ENCODE assay signal across 21 cellular contexts in genomic region chr3:136490646-136491405, GRCh38.
DNase-seq lines count a peak whose midpoint lies in the region; ATAC-seq, FAIRE-seq and TF ChIP-seq lines count a peak whose summit lies in the region.
"Had no signal": no experiment of that assay in that cellular context is flagged by ENCODE, and none has a peak within 500 bp of the region (broad histone marks: within the 10 kb centered on the region; RNA-seq: fewer than 3 reads in every experiment).

No MANE protein-coding gene starts in this region.

- peaks cover 69% of the 10 kb centered on the region for H3K36me3 ChIP-seq in OCI-LY7 (ENCODE audit: insufficient read depth, low read length)
- H3K36me3 ChIP-seq in tibial artery = peaks cover 15 to 45% (median 34%) of the 10 kb centered on the region in 3 donors
- peaks cover 44% of the 10 kb centered on the region for H3K36me3 ChIP-seq in suprapubic skin

- H3K9me3 Mint-ChIP-seq in osteocyte (ENCODE audit: unreplicated experiment) = peaks cover 14% of the 10 kb centered on the region

- H3K79me2 ChIP-seq in OCI-LY7 (ENCODE audit: insufficient read depth, low read depth, low read length) = no peaks in the 10 kb centered on the region

- H3K4me2 ChIP-seq in OCI-LY7 (ENCODE audit: low read length) = no peak overlapping the region

- POLR2A ChIA-PET in OCI-LY7 (lab: Charles Lee) = interaction anchor here (0.7 kb wide), 1 partner anchor 1878 kb away, joined by 3 read pairs; no protein-coding TSS in a partner anchor

- H3K27me3 ChIP-seq in tibial artery = no peaks in the 10 kb centered on the region
- no peaks in the 10 kb centered on the region for H3K27me3 ChIP-seq in suprapubic skin
- H3K27me3 ChIP-seq: MG63 had no signal

- H3K9me2 ChIP-seq in OCI-LY7 (ENCODE audit: insufficient read depth, low read length) = no peaks in the 10 kb centered on the region

- H3K27ac ChIP-seq in OCI-LY7 (ENCODE audit: low read depth, low read length, poor library complexity, severe bottlenecking) (no peak overlapping the region), tibial artery (no peak overlapping the region), suprapubic skin (no peak overlapping the region)
- H3K27ac ChIP-seq: C4-2B, GM23248 had no signal

- no peak for ATAC-seq in activated CD4-positive, CD25-positive, alpha-beta regulatory T cell treated with anti-CD3 and anti-CD28 coated beads, Interleukin-2, amount 50 U/mL, for 24 hours
- ATAC-seq: CD8-positive, alpha-beta T cell; GM12878 had no signal

- WGBS in suprapubic skin = 92% methylated on average over 4 of the region's 4 CpGs

- H4K20me1 ChIP-seq in OCI-LY7 (ENCODE audit: insufficient read depth, low read length) = no peaks in the 10 kb centered on the region

- intact Hi-C loops in OCI-LY7 (cut with micrococcal nuclease; ENCODE audit: unreplicated experiment) = no loop called here
- intact Hi-C loops in tibial artery (cut with DNase I; ENCODE audit: low total_unique reads) = no loop called here

- H3K4me3 Mint-ChIP-seq in osteocyte (ENCODE audit: unreplicated experiment) = no peak overlapping the region
- H3K4me3 Mint-ChIP-seq: B cell; CD8-positive, alpha-beta T cell had no signal

- H3K4me1 Mint-ChIP-seq in osteocyte (ENCODE audit: unreplicated experiment) = peaks cover 14% of the 10 kb centered on the region
- H3K4me1 Mint-ChIP-seq: B cell had no signal

- H3K4me3 ChIP-seq in OCI-LY7 (ENCODE audit: low read depth, low read length, poor library complexity, severe bottlenecking) (no peak overlapping the region), tibial artery (no peak overlapping the region), suprapubic skin (no peak overlapping the region)
- H3K4me3 ChIP-seq: GM12878, GM23248, MG63 had no signal

- no peak for TF ChIP-seq EP300 in suprapubic skin (IDR thresholded peaks at IDR 0.05)

- H2AFZ ChIP-seq in OCI-LY7 (ENCODE audit: low read length) = no peak overlapping the region
- H2AFZ ChIP-seq: GM23248 had no signal

- peaks cover 50% of the 10 kb centered on the region for H3K36me3 Mint-ChIP-seq in osteocyte (ENCODE audit: unreplicated experiment)

- H3K4me1 ChIP-seq in OCI-LY7 (ENCODE audit: insufficient read depth, low read length, poor library complexity, severe bottlenecking) = no peaks in the 10 kb centered on the region
- no peaks in the 10 kb centered on the region for H3K4me1 ChIP-seq in tibial artery
- H3K4me1 ChIP-seq in suprapubic skin = no peaks in the 10 kb centered on the region
- H3K4me1 ChIP-seq: Caco-2 had no signal

- no peak for TF ChIP-seq POLR2A in suprapubic skin (IDR thresholded peaks at IDR 0.05)

- H3K27me3 Mint-ChIP-seq in osteocyte (ENCODE audit: unreplicated experiment) = no peaks in the 10 kb centered on the region
- H3K27me3 Mint-ChIP-seq: B cell had no signal

- TF ChIP-seq CTCF in OCI-LY7 (conservative IDR thresholded peaks at IDR 0.05; ENCODE audit: low read length) (no peak), osteocyte (IDR thresholded peaks at IDR 0.05) (no peak), tibial artery (IDR thresholded peaks at IDR 0.05) (no peak), suprapubic skin (IDR thresholded peaks at IDR 0.05) (no peak)

- peak; percentile 24 for FAIRE-seq in colon (lab: Jason Lieb, UNC)
- FAIRE-seq: GM12878 had no signal

- H3K9me3 ChIP-seq in OCI-LY7 (ENCODE audit: low read length) = 0 out of 2 replicates have a peak, but pooled peaks cover 5% of the 10 kb centered on the region
- H3K9me3 ChIP-seq in tibial artery = no peaks in the 10 kb centered on the region
- H3K9me3 ChIP-seq in suprapubic skin = no peaks in the 10 kb centered on the region
- H3K9me3 ChIP-seq: Caco-2 had no signal

- BruUV-seq in OCI-LY7 (replicated peaks; lab: Mats Ljungman, UMichigan) = TSS peak; percentile 9

- DNase-seq in AG08395 (ENCODE audit: low spot score) (peak; percentile 10), OCI-LY7 (ENCODE audit: low spot score) (no peak), osteocyte (ENCODE audit: extremely low spot score, unreplicated experiment) (no peak), iPS-NIHi11 (ENCODE audit: low spot score) (no peak), tibial artery (no peak), suprapubic skin (ENCODE audit: low spot score in 2 of 2) (no peak)
- DNase-seq: Caco-2; CD8-positive, alpha-beta T cell; GDM1; GM23248; H7; KBM-7; MG63; NCI-H2029; NCI-H526 treated with DMSO at 0.1 percent for 48 hours; SHP77 treated with DMSO at 0.1 percent for 48 hours had no signal

- CTCF ChIA-PET in OCI-LY7 (lab: Charles Lee; ENCODE audit: unreplicated experiment) = no interaction called here

- peak overlapping the region; percentile 61 for H3K27ac Mint-ChIP-seq in osteocyte (ENCODE audit: unreplicated experiment)
- H3K27ac Mint-ChIP-seq: B cell; CD8-positive, alpha-beta T cell had no signal
